17 cellular contexts compared by ENCODE assay signal in genomic region chr7:81607987-81608386, GRCh38.
DNase-seq lines count a peak whose midpoint lies in the region; ATAC-seq, FAIRE-seq and TF ChIP-seq lines count a peak whose summit lies in the region.
"Had no signal": no experiment of that assay in that cellular context is flagged by ENCODE, and none has a peak within 500 bp of the region (broad histone marks: within the 10 kb centered on the region; RNA-seq: fewer than 3 reads in every experiment).

No MANE protein-coding gene starts in this region.

- H3K9ac ChIP-seq in SK-N-SH (no peak overlapping the region), kidney (ENCODE audit: low read length in 2 of 2) (no peak overlapping the region)
- H3K9ac ChIP-seq: BLaER1 had no signal

- no peaks in the 10 kb centered on the region for H3K79me2 ChIP-seq in SK-N-SH (ENCODE audit: insufficient read depth)

- no peak for ATAC-seq in activated CD8-positive, alpha-beta T cell treated with anti-CD3 and anti-CD28 coated beads, Interleukin-2, amount 10 ng/mL, durations not matched to agents 7 days and 5 days
- no peak for ATAC-seq in HG02798 (IDR thresholded peaks at IDR 0.05; ENCODE audit: poor library complexity, unreplicated experiment)
- ATAC-seq: GM12878, GM23338 had no signal

- H3K4me1 ChIP-seq in SK-N-SH (ENCODE audit: control insufficient read depth in 1 of 2, insufficient read depth in 2 of 2, low read depth in 1 of 2, low read length in 1 of 2) (peaks cover 0 to 2% of the 10 kb centered on the region in 2 experiments; a peak in 1 of 4 replicates), kidney (ENCODE audit: control insufficient read depth in 1 of 2, insufficient read depth in 1 of 2, low read depth in 1 of 2, low read length in 2 of 2) (no peaks in the 10 kb centered on the region)
- H3K4me1 ChIP-seq: BLaER1, Caco-2 had no signal

- POLR2A ChIA-PET in SK-N-SH (lab: Yijun Ruan, JAX) = no interaction called here
- POLR2A ChIA-PET in activated CD8-positive, alpha-beta T cell treated with anti-CD3 and anti-CD28 coated beads, Interleukin-2, amount 10 ng/mL, durations not matched to agents 7 days and 5 days (lab: Charles Lee) = no interaction called here

- H3K9me3 Mint-ChIP-seq in activated CD8-positive, alpha-beta T cell treated with anti-CD3 and anti-CD28 coated beads, Interleukin-2, amount 10 ng/mL, durations not matched to agents 7 days and 5 days (ENCODE audit: insufficient read depth) = no peaks in the 10 kb centered on the region
- H3K9me3 Mint-ChIP-seq: GM23338 had no signal

- H3K27ac ChIP-seq in SK-N-SH (ENCODE audit: low read depth in 2 of 2, low read length in 1 of 2) (peak overlapping the region in 1 of 2 experiments; percentile 16; a peak in 1 of 4 replicates), kidney (ENCODE audit: low read depth in 2 of 2, low read length in 2 of 2) (no peak overlapping the region)
- H3K27ac ChIP-seq: BLaER1, HL-60 had no signal

- no peaks in the 10 kb centered on the region for H3K27me3 Mint-ChIP-seq in activated CD8-positive, alpha-beta T cell treated with anti-CD3 and anti-CD28 coated beads, Interleukin-2, amount 10 ng/mL, durations not matched to agents 7 days and 5 days (ENCODE audit: low read depth)
- H3K27me3 Mint-ChIP-seq: CD8-positive, alpha-beta memory T cell had no signal

- no peaks in the 10 kb centered on the region for H3K27me3 ChIP-seq in SK-N-SH (ENCODE audit: insufficient read depth)
- H3K27me3 ChIP-seq: BLaER1 had no signal

- CTCF ChIA-PET in SK-N-SH (lab: Yijun Ruan, JAX) = interaction anchor here (1.0 kb wide), 1 partner anchor 9 kb away, joined by 3 read pairs; no protein-coding TSS in a partner anchor
- CTCF ChIA-PET in activated CD8-positive, alpha-beta T cell treated with anti-CD3 and anti-CD28 coated beads, Interleukin-2, amount 10 ng/mL, durations not matched to agents 7 days and 5 days (lab: Charles Lee) = no interaction called here

- no peak overlapping the region for H3K27ac Mint-ChIP-seq in activated CD8-positive, alpha-beta T cell treated with anti-CD3 and anti-CD28 coated beads, Interleukin-2, amount 10 ng/mL, durations not matched to agents 7 days and 5 days
- H3K27ac Mint-ChIP-seq: CD8-positive, alpha-beta memory T cell; GM23338 had no signal

- H2AFZ ChIP-seq in SK-N-SH (ENCODE audit: low read depth) = peak overlapping the region; percentile 27; the same call in 1 of the 2 replicates
- H2AFZ ChIP-seq: GM23338 had no signal

- H3K4me1 Mint-ChIP-seq in activated CD8-positive, alpha-beta T cell treated with anti-CD3 and anti-CD28 coated beads, Interleukin-2, amount 10 ng/mL, durations not matched to agents 7 days and 5 days (ENCODE audit: low read depth) = no peaks in the 10 kb centered on the region
- H3K4me1 Mint-ChIP-seq: CD8-positive, alpha-beta memory T cell; GM23338 had no signal

- DNase-seq in SK-N-SH (no peak), kidney (no peak), SW 1271 (lab: John Stamatoyannopoulos, UW) (no peak)
- no peak for DNase-seq in activated CD8-positive, alpha-beta T cell treated with anti-CD3 and anti-CD28 coated beads, Interleukin-2, amount 10 ng/mL, durations not matched to agents 7 days and 5 days
- DNase-seq: AML-193; Caco-2; CD8-positive, alpha-beta memory T cell; DMS 273 treated with DMSO at 0.1 percent for 48 hours; H7 had no signal

- H3F3A ChIP-seq in SK-N-SH (replicated peaks; ENCODE audit: insufficient read depth) = peaks cover 4% of the 10 kb centered on the region

- H3K36me3 ChIP-seq in SK-N-SH (replicated peaks in 1 of 2; ENCODE audit: control insufficient read depth in 1 of 2, insufficient read depth in 2 of 2, low read length in 1 of 2) (no peaks in the 10 kb centered on the region), kidney (ENCODE audit: control insufficient read depth in 1 of 2, insufficient read depth in 2 of 2, low read length in 2 of 2) (no peaks in the 10 kb centered on the region)
- H3K36me3 ChIP-seq: BLaER1 had no signal

- TF ChIP-seq EP300 in SK-N-SH (IDR thresholded peaks at IDR 0.05; ENCODE audit: borderline replicate concordance in 1 of 2, low read depth in 1 of 2, low read length in 1 of 2) = no peak

- TF ChIP-seq CTCF in SK-N-SH (IDR thresholded peaks at IDR 0.05) (no peak), kidney (IDR thresholded peaks at IDR 0.05; ENCODE audit: borderline replicate concordance, extremely low read depth, insufficient read depth) (no peak)

- TF ChIP-seq RAD21 in SK-N-SH (IDR thresholded peaks at IDR 0.05; ENCODE audit: low read length) = no peak

- H4K20me1 ChIP-seq in SK-N-SH (ENCODE audit: insufficient read depth) = no peaks in the 10 kb centered on the region
- H4K20me1 ChIP-seq: BLaER1 had no signal

- H3K4me2 ChIP-seq in SK-N-SH = no peak overlapping the region
- H3K4me2 ChIP-seq: BLaER1, GM23338 had no signal

- H3K36me3 Mint-ChIP-seq in activated CD8-positive, alpha-beta T cell treated with anti-CD3 and anti-CD28 coated beads, Interleukin-2, amount 10 ng/mL, durations not matched to agents 7 days and 5 days (ENCODE audit: low read depth) = no peaks in the 10 kb centered on the region
- H3K36me3 Mint-ChIP-seq: CD8-positive, alpha-beta memory T cell had no signal

- H3K4me3 ChIP-seq in SK-N-SH (ENCODE audit: low read depth in 2 of 2, low read length in 1 of 2) (no peak overlapping the region), kidney (ENCODE audit: low read length in 2 of 2) (no peak overlapping the region)
- H3K4me3 ChIP-seq: BLaER1, GM12878, GM23338 had no signal

- no peaks in the 10 kb centered on the region for H3K9me3 ChIP-seq in SK-N-SH
- H3K9me3 ChIP-seq in kidney (ENCODE audit: control insufficient read depth in 1 of 2, low read length in 2 of 2) = no peaks in the 10 kb centered on the region
- H3K9me3 ChIP-seq: BLaER1, Caco-2 had no signal

- H3K9me2 ChIP-seq in SK-N-SH = no peaks in the 10 kb centered on the region

- no peak overlapping the region for H3K4me3 Mint-ChIP-seq in activated CD8-positive, alpha-beta T cell treated with anti-CD3 and anti-CD28 coated beads, Interleukin-2, amount 10 ng/mL, durations not matched to agents 7 days and 5 days
- H3K4me3 Mint-ChIP-seq: CD8-positive, alpha-beta memory T cell; GM23338 had no signal

- intact Hi-C loops in kidney (cut with DNase I) = no loop called here

- peak; percentile 76 for FAIRE-seq in A204.1 (lab: Jason Lieb, UNC)
- peak; percentile 80 for FAIRE-seq in G401.6 (lab: Jason Lieb, UNC)
- FAIRE-seq in kidney (lab: Jason Lieb, UNC) = peak; percentile 89
- FAIRE-seq: GM12878, GM18507 had no signal

TF ChIP-seq in SK-N-SH, 30 proteins besides CTCF, POLR2A, EP300 and RAD21:
- TF ChIP-seq TAF1 (IDR thresholded peaks at IDR 0.05; ENCODE audit: borderline replicate concordance, low read depth, low read length) (no peak), RXRA (IDR thresholded peaks at IDR 0.05; ENCODE audit: borderline replicate concordance, low read depth) (no peak), JUND (IDR thresholded peaks at IDR 0.05) (no peak), TCF12 (IDR thresholded peaks at IDR 0.05) (peak; percentile 43; the same call in 1 of the 2 replicates), SMC3 (IDR thresholded peaks at IDR 0.05; ENCODE audit: low read depth, low read length) (no peak), MXI1 (IDR thresholded peaks at IDR 0.05; ENCODE audit: low read depth, low read length) (no peak)
TF ChIP-seq in SK-N-SH: peak in this region for 1.
